Comparison of ENCODE assay signal across 8 cellular contexts in genomic region chr22:50185384-50186087, GRCh38. TPM values are rescaled to one million over a fixed set of nuclear protein-coding genes. Genes with fewer than 3 reads are reported as not detected.
DNase-seq lines count a peak whose midpoint lies in the region; ATAC-seq and TF ChIP-seq lines count a peak whose summit lies in the region.

TRABD (plus strand) TSS chr22:50185913; CDS start chr22:50193061, 7,148 bp downstream.

- H3K4ac ChIP-seq in trophoblast cell (ENCODE audit: low read depth, low read length) = peak within 1 kb of the TSS; percentile 88

- 1 to 3% (median 1%) methylated on average over 39 to 88 of the region's 90 CpGs for whole genome bisulfite sequencing in adipose tissue, 3 donors
- WGBS in trophoblast cell (ENCODE audit: extremely low coverage, insufficient coverage, insufficient read length) = no CpG with 5 or more reads among the region's 90 CpGs

- H3K9ac ChIP-seq in MM.1S (ENCODE audit: low read length) (peak within 1 kb of the TSS; percentile 89), trophoblast cell (ENCODE audit: low read length) (peak within 1 kb of the TSS; percentile 73)

- H2BK120ac ChIP-seq in trophoblast cell (ENCODE audit: insufficient read depth, low read length, poor library complexity) = peak within 1 kb of the TSS; percentile 66

- H3K14ac ChIP-seq in trophoblast cell (ENCODE audit: low read length) = peak within 1 kb of the TSS; percentile 89

- H3K9me3 ChIP-seq in BE2C (no peaks in the 10 kb centered on the region), MM.1S (replicated peaks; ENCODE audit: insufficient read depth, low read length) (no peaks in the 10 kb centered on the region), trophoblast cell (ENCODE audit: insufficient read depth, low read depth, low read length) (no peaks in the 10 kb centered on the region), tibial artery (no peaks in the 10 kb centered on the region)

- no peaks in the 10 kb centered on the region for H3K9me2 ChIP-seq in MM.1S (replicated peaks; ENCODE audit: insufficient read depth, low read length)

- peak within 1 kb of the TSS; percentile 70 for H3K4me3 ChIP-seq in BE2C (ENCODE audit: low read depth, low read length)
- H3K4me3 ChIP-seq in MM.1S (ENCODE audit: low read length) = peak within 1 kb of the TSS; percentile 91
- peak within 1 kb of the TSS; percentile 84 for H3K4me3 ChIP-seq in trophoblast cell (ENCODE audit: low read depth, low read length)
- H3K4me3 ChIP-seq in tibial artery = peak within 1 kb of the TSS; percentile 75 to 78

- H2AK5ac ChIP-seq in trophoblast cell (ENCODE audit: low read length) = peak within 1 kb of the TSS; percentile 57

- no peak for TF ChIP-seq CTCF in BE2C (IDR thresholded peaks at IDR 0.05; ENCODE audit: low read depth, low read length)
- TF ChIP-seq CTCF in MM.1S (IDR thresholded peaks at IDR 0.05; ENCODE audit: low read length) = no peak
- no peak for TF ChIP-seq CTCF in tibial artery (IDR thresholded peaks at IDR 0.05)

- intact Hi-C loops in T-helper 1 cell treated with Interleukin-12 subunit alpha and Interleukin-12 subunit beta and Interleukin-4 antibody, amounts not matched to agents 30 ng/mL and 1 ng/mL, for 36 hours (cut with micrococcal nuclease) = loop anchor here (2.0 to 5.0 kb wide), 3 partner anchors 15 to 348 kb away; partner anchors contain the start of gene SELENOO
- intact Hi-C loops in cardiac septum (cut with DNase I) (no loop called here), tibial artery (cut with DNase I; ENCODE audit: low total_unique reads) (no loop called here)

- H3K79me2 ChIP-seq in MM.1S (ENCODE audit: low read length) (peaks cover 40% of the 10 kb centered on the region), trophoblast cell (ENCODE audit: control insufficient read depth, insufficient read depth, low read length, poor library complexity) (peaks cover 14% of the 10 kb centered on the region)

- H3K36me3 ChIP-seq in BE2C (no peaks in the 10 kb centered on the region; the same call in 1 of the 2 replicates), MM.1S (replicated peaks; ENCODE audit: insufficient read depth, low read length) (no peaks in the 10 kb centered on the region), trophoblast cell (ENCODE audit: control insufficient read depth in 1 of 2, insufficient read depth in 2 of 2, low read length in 2 of 2) (peaks cover 0 to 5% of the 10 kb centered on the region in 2 experiments), tibial artery (no peaks in the 10 kb centered on the region)

- DNase-seq in BE2C (peak; percentile 94), MM.1S (peak; percentile 92), cardiac septum (ENCODE audit: low spot score) (peak; percentile 95), trophoblast cell (peak; percentile 84 to 89), tibial artery (peak; percentile 83 to 92)

- H3K27me3 ChIP-seq in BE2C (no peaks in the 10 kb centered on the region), MM.1S (replicated peaks; ENCODE audit: insufficient read depth, low read length) (peaks cover 4% of the 10 kb centered on the region; the same call in 1 of the 2 replicates), trophoblast cell (ENCODE audit: insufficient read depth, low read length) (no peaks in the 10 kb centered on the region), tibial artery (peaks cover 0 to 5% of the 10 kb centered on the region in 2 donors)

- H4K12ac ChIP-seq in trophoblast cell (ENCODE audit: low read depth, low read length) = peak within 1 kb of the TSS; percentile 56

- H2BK5ac ChIP-seq in trophoblast cell (ENCODE audit: low read depth, low read length, poor library complexity) = peak within 1 kb of the TSS; percentile 27

- no peak within 1 kb of the TSS for H3K23ac ChIP-seq in trophoblast cell (ENCODE audit: low read length)

- H3K79me1 ChIP-seq in trophoblast cell (ENCODE audit: low read length) = peaks cover 19% of the 10 kb centered on the region

- H3K4me1 ChIP-seq in BE2C (peaks cover 18% of the 10 kb centered on the region), MM.1S (ENCODE audit: low read length) (peaks cover 33% of the 10 kb centered on the region), trophoblast cell (ENCODE audit: control insufficient read depth in 1 of 2, insufficient read depth in 2 of 2, low read length in 2 of 2) (peaks cover 35 to 38% of the 10 kb centered on the region in 2 experiments), tibial artery (peaks cover 0 to 63% (median 38%) of the 10 kb centered on the region in 4 donors)

- H3K4me2 ChIP-seq in MM.1S (ENCODE audit: low read depth, low read length) (peak within 1 kb of the TSS; percentile 100), trophoblast cell (ENCODE audit: low read length) (peak within 1 kb of the TSS; percentile 66)

- ATAC-seq in GM19397 (IDR thresholded peaks at IDR 0.05; ENCODE audit: unreplicated experiment) = peak; percentile 35

- H3K18ac ChIP-seq in trophoblast cell (ENCODE audit: low read length) = peak within 1 kb of the TSS; percentile 96

- H4K8ac ChIP-seq in trophoblast cell (ENCODE audit: low read depth, low read length) = peak within 1 kb of the TSS; percentile 86

- H2BK12ac ChIP-seq in trophoblast cell (ENCODE audit: low read length) = peak within 1 kb of the TSS; percentile 12

- H4K20me1 ChIP-seq in MM.1S (ENCODE audit: insufficient read depth, low read length) = no peaks in the 10 kb centered on the region

- H3K27ac ChIP-seq in MM.1S (ENCODE audit: low read length) = peak within 1 kb of the TSS; percentile 71
- peak within 1 kb of the TSS; percentile 13 for H3K27ac ChIP-seq in adipose tissue (ENCODE audit: low read depth, low read length)
- no peak within 1 kb of the TSS for H3K27ac ChIP-seq in trophoblast cell (ENCODE audit: low read depth, low read length)
- peak within 1 kb of the TSS; percentile 59 to 70 for H3K27ac ChIP-seq in tibial artery

- H4K91ac ChIP-seq in trophoblast cell (ENCODE audit: low read depth, low read length) = peak within 1 kb of the TSS; percentile 90

- H2AFZ ChIP-seq in MM.1S (ENCODE audit: low read length) (peak within 1 kb of the TSS; percentile 100), trophoblast cell (ENCODE audit: insufficient read depth, low read length, poor library complexity) (peak within 1 kb of the TSS; percentile 87)

- peaks cover 35% of the 10 kb centered on the region for H3F3A ChIP-seq in MM.1S (ENCODE audit: insufficient read depth, low read length)

RNA-seq across cellular contexts. Expression of gene TRABD, which starts in this region (rescaled TPM):
- polyA plus RNA-seq in BE2C (2012; ENCODE audit: insufficient read depth, insufficient read length, low read depth) = 126 TPM
- 124 TPM in 2 replicates for total RNA-seq in T-helper 1 cell treated with Interleukin-12 subunit alpha and Interleukin-12 subunit beta and Interleukin-4 antibody, amounts not matched to agents 30 ng/mL and 1 ng/mL, for 36 hours
- polyA plus RNA-seq in adipose tissue = 10 to 100 TPM; 25.8 to 79.1 (median 38.9) TPM
- 20.1 TPM for total RNA-seq in cardiac septum
- 43.0 and 44.0 TPM in 2 replicates for polyA plus RNA-seq in trophoblast cell (2013)
